In genomic region chr9:995192-995591, GRCh38 we compare ENCODE assay signal across 25 cellular contexts. TPM values are rescaled to one million over a fixed set of nuclear protein-coding genes. Genes with fewer than 3 reads are reported as not detected.
"Had no signal": no experiment of that assay in that cellular context is flagged by ENCODE, and none has a peak within 500 bp of the region (broad histone marks: within the 10 kb centered on the region; RNA-seq: fewer than 3 reads in every experiment).

No MANE protein-coding gene starts in this region.

- H3K36me3 Mint-ChIP-seq: activated naive CD8-positive, alpha-beta T cell treated with anti-CD3 and anti-CD28 coated beads for 36 hours; immature natural killer cell; natural killer cell treated with Interleukin-12 subunit alpha and Interleukin-12 subunit beta and Interleukin-15 and Interleukin-18, amount 100 ng/mL, for 72 hours had no signal

- H3K27ac ChIP-seq: cardiac muscle cell, lower lobe of right lung, ovary, prostate gland, suprapubic skin, transverse colon, uterus had no signal

- H3K9me3 ChIP-seq: lower lobe of right lung, ovary, prostate gland, suprapubic skin, transverse colon, uterus had no signal

- H3K9me3 Mint-ChIP-seq: activated naive CD8-positive, alpha-beta T cell treated with anti-CD3 and anti-CD28 coated beads for 36 hours; activated T-cell treated with anti-CD3 and anti-CD28 coated beads, Interleukin-2, amount 50 U/mL, for 4 hours; activated T-helper 2 cell treated with anti-CD3 and anti-CD28 coated beads, Interferon-gamma antibody, Interleukin-2, Interleukin-4, amounts not matched to agents 10 μg/mL and 5 μg/mL and 100 μg/mL, durations not matched to agents 14 hours and 24 hours and 36 hours; natural killer cell treated with Interleukin-12 subunit alpha and Interleukin-12 subunit beta and Interleukin-15 and Interleukin-18, amount 100 ng/mL, for 72 hours; stimulated activated naive CD8-positive, alpha-beta T cell treated with anti-CD3 and anti-CD28 coated beads, Interleukin-15, Interleukin-2, amounts not matched to agents 100 ng/mL and 50 ng/mL, for 24 hours had no signal

- ATAC-seq: activated T-cell treated with anti-CD3 and anti-CD28 coated beads, Interleukin-2, amount 50 U/mL, for 4 hours; left lobe of liver; lower lobe of right lung; natural killer cell treated with Interleukin-12 subunit alpha and Interleukin-12 subunit beta and Interleukin-15 and Interleukin-18, amount 100 ng/mL, for 72 hours had no signal

- H3K27me3 ChIP-seq: ovary had no signal

- H3K27ac Mint-ChIP-seq: activated naive CD8-positive, alpha-beta T cell treated with anti-CD3 and anti-CD28 coated beads for 36 hours; activated T-helper 2 cell treated with anti-CD3 and anti-CD28 coated beads, Interferon-gamma antibody, Interleukin-2, Interleukin-4, amounts not matched to agents 10 μg/mL and 5 μg/mL and 100 μg/mL, durations not matched to agents 14 hours and 24 hours and 36 hours; immature natural killer cell; natural killer cell treated with Interleukin-12 subunit alpha and Interleukin-12 subunit beta and Interleukin-15 and Interleukin-18, amount 100 ng/mL, for 72 hours; stimulated activated naive CD8-positive, alpha-beta T cell treated with anti-CD3 and anti-CD28 coated beads, Interleukin-15, Interleukin-2, amounts not matched to agents 100 ng/mL and 50 ng/mL, for 24 hours had no signal

- H3K36me3 ChIP-seq: cardiac muscle cell, lower lobe of right lung, ovary, prostate gland, suprapubic skin, transverse colon, uterus had no signal

- H3K4me3 Mint-ChIP-seq: activated naive CD8-positive, alpha-beta T cell treated with anti-CD3 and anti-CD28 coated beads for 36 hours; activated T-cell treated with anti-CD3 and anti-CD28 coated beads, Interleukin-2, amount 50 U/mL, for 4 hours; immature natural killer cell; natural killer cell treated with Interleukin-12 subunit alpha and Interleukin-12 subunit beta and Interleukin-15 and Interleukin-18, amount 100 ng/mL, for 72 hours; stimulated activated naive CD8-positive, alpha-beta T cell treated with anti-CD3 and anti-CD28 coated beads, Interleukin-15, Interleukin-2, amounts not matched to agents 100 ng/mL and 50 ng/mL, for 24 hours had no signal

- FAIRE-seq: endometrium had no signal

- H3K4me1 ChIP-seq: lower lobe of right lung, prostate gland, uterus had no signal

- DNase-seq: activated CD4-positive, alpha-beta T cell treated with anti-CD3 and anti-CD28 coated beads for 4 hours; activated CD4-positive, alpha-beta T cell treated with anti-CD3 and anti-CD28 coated beads, Interleukin-2, amount 50 U/mL, for 48 hours; activated CD4-positive, CD25-positive, alpha-beta regulatory T cell; activated CD8-positive, alpha-beta memory T cell treated with anti-CD3 and anti-CD28 coated beads, Interleukin-2, amount 50 U/mL, for 48 hours; activated naive CD4-positive, alpha-beta T cell; activated naive CD8-positive, alpha-beta T cell treated with anti-CD3 and anti-CD28 coated beads for 36 hours; activated T-cell treated with anti-CD3 and anti-CD28 coated beads, Interleukin-2, amount 50 U/mL, for 4 hours; foreskin melanocyte; immature natural killer cell; lower lobe of right lung; ovary; stimulated activated CD4-positive, alpha-beta T cell treated with anti-CD3 and anti-CD28 coated beads, Interleukin-12 subunit alpha, Interleukin-12 subunit beta, amount 100 ng/mL, for 4 hours; T-helper 2 cell; transverse colon; uterus had no signal

- H3K4me3 ChIP-seq: cardiac muscle cell, lower lobe of right lung, ovary, prostate gland, suprapubic skin, transverse colon, uterus had no signal

RNA-seq across cellular contexts. Expression of gene DMRT3, which starts 18.7 kb away (rescaled TPM):
- total RNA-seq: activated CD8-positive, alpha-beta memory T cell treated with anti-CD3 and anti-CD28 coated beads for 36 hours; activated naive CD8-positive, alpha-beta T cell treated with anti-CD3 and anti-CD28 coated beads for 36 hours; activated T-cell treated with anti-CD3 and anti-CD28 coated beads, Interleukin-2, amount 50 U/mL, for 4 hours; activated T-helper 2 cell treated with anti-CD3 and anti-CD28 coated beads, Interferon-gamma antibody, Interleukin-2, Interleukin-4, amounts not matched to agents 10 μg/mL and 5 μg/mL and 100 μg/mL, durations not matched to agents 14 hours and 24 hours and 36 hours; cardiac muscle cell; chondrocyte; left lobe of liver; natural killer cell treated with Interleukin-12 subunit alpha and Interleukin-12 subunit beta and Interleukin-15 and Interleukin-18, amount 100 ng/mL, for 72 hours; ovary; transverse colon had no signal
- polyA plus RNA-seq: cardiac muscle cell, immature natural killer cell had no signal

RNA-seq across cellular contexts. Expression of gene DMRT2, which starts 55.0 kb away (rescaled TPM):
- total RNA-seq: activated CD8-positive, alpha-beta memory T cell treated with anti-CD3 and anti-CD28 coated beads for 36 hours; activated naive CD8-positive, alpha-beta T cell treated with anti-CD3 and anti-CD28 coated beads for 36 hours; activated T-cell treated with anti-CD3 and anti-CD28 coated beads, Interleukin-2, amount 50 U/mL, for 4 hours; cardiac muscle cell; chondrocyte; left lobe of liver; natural killer cell treated with Interleukin-12 subunit alpha and Interleukin-12 subunit beta and Interleukin-15 and Interleukin-18, amount 100 ng/mL, for 72 hours had no signal
- polyA plus RNA-seq: cardiac muscle cell, immature natural killer cell had no signal
